ENCODE assay signal across 1 cellular context in genomic region chr17:44293509-44294226, GRCh38.
TF ChIP-seq lines count a peak whose summit lies in the region.

No MANE protein-coding gene starts in this region.

TF ChIP-seq in HEK293, 187 proteins besides CTCF, POLR2A, EP300 and RAD21 (continued from another document):
- TF ChIP-seq ZNF513 (tag by site-specific recombination; IDR thresholded peaks at IDR 0.05), result no peak
